ENCODE assay signal across 4 cellular contexts in the genomic region with DNA sequence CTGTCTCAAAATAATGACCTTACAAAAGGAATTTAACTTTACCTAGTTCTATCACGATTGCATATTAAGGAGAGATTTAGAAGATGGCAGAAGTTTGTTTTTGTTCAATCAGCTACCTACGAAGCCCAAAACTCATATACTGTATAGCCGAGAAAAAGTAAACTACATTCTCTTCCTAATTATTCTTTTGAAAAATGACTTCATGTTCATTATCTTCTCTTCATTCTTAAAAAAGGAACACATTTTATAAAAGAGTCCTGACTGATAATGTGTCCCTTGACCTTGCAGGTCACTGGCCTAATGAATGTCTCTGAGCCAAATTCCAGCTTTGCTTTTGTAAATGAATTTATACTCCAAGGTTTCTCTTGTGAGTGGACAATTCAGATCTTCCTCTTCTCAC. TPM values are rescaled to one million over a fixed set of nuclear protein-coding genes. Genes with fewer than 3 reads are reported as not detected.
"Had no signal": no experiment of that assay in that cellular context is flagged by ENCODE, and none has a peak within 500 bp of the region (broad histone marks: within the 10 kb centered on the region; RNA-seq: fewer than 3 reads in every experiment).

A gene with protein sequence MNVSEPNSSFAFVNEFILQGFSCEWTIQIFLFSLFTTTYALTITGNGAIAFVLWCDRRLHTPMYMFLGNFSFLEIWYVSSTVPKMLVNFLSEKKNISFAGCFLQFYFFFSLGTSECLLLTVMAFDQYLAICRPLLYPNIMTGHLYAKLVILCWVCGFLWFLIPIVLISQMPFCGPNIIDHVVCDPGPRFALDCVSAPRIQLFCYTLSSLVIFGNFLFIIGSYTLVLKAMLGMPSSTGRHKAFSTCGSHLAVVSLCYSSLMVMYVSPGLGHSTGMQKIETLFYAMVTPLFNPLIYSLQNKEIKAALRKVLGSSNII (plus strand): TSS at position 301 of the 400 bp plus-strand sequence. CDS start 0 bp downstream, at position 301.

RNA-seq across cellular contexts. Expression of the gene that starts here (rescaled TPM):
- total RNA-seq: LHCN-M2, M059J, MCF 10A, NCI-H460 had no signal
